Comparison of ENCODE assay signal across 25 cellular contexts in genomic region chr11:65604258-65604657, GRCh38. TPM values are rescaled to one million over a fixed set of nuclear protein-coding genes. Genes with fewer than 3 reads are reported as not detected.
DNase-seq lines count a peak whose midpoint lies in the region; ATAC-seq and TF ChIP-seq lines count a peak whose summit lies in the region.
"Had no signal": no experiment of that assay in that cellular context is flagged by ENCODE, and none has a peak within 500 bp of the region (broad histone marks: within the 10 kb centered on the region; RNA-seq: fewer than 3 reads in every experiment).

No MANE protein-coding gene starts in this region.

- peaks cover 100% of the 10 kb centered on the region for H3K36me3 ChIP-seq in neutrophil

- H3K27me3 Mint-ChIP-seq in stimulated activated naive CD8-positive, alpha-beta T cell treated with anti-CD3 and anti-CD28 coated beads, Interleukin-15, amount 100 ng/mL, for 72 hours, result no peaks in the 10 kb centered on the region
- no peaks in the 10 kb centered on the region for H3K27me3 Mint-ChIP-seq in activated B cell treated with CpG ODN at 0.5 μM for 24 hours

- H3K27ac Mint-ChIP-seq in stimulated activated naive CD8-positive, alpha-beta T cell treated with anti-CD3 and anti-CD28 coated beads, Interleukin-15, amount 100 ng/mL, for 72 hours, result peak overlapping the region; percentile 19 to 86
- H3K27ac Mint-ChIP-seq in activated B cell treated with CpG ODN at 0.5 μM for 24 hours, result peak overlapping the region; percentile 30

- peaks cover 6 to 9% of the 10 kb centered on the region in 2 experiments for H3K4me1 ChIP-seq in neutrophil (ENCODE audit: control insufficient read depth in 1 of 2, insufficient read depth in 1 of 2, low read depth in 1 of 2, low read length in 1 of 2)
- H3K4me1 ChIP-seq: SJSA1 had no signal

- intact Hi-C loops in activated B cell treated with CpG ODN at 0.5 μM for 24 hours (cut with micrococcal nuclease), result no loop called here

- H3K4me1 Mint-ChIP-seq in stimulated activated naive CD8-positive, alpha-beta T cell treated with anti-CD3 and anti-CD28 coated beads, Interleukin-15, amount 100 ng/mL, for 72 hours, result peaks cover 11% of the 10 kb centered on the region
- peaks cover 25% of the 10 kb centered on the region for H3K4me1 Mint-ChIP-seq in activated B cell treated with CpG ODN at 0.5 μM for 24 hours

- no peaks in the 10 kb centered on the region for H3K9me3 ChIP-seq in neutrophil
- H3K9me3 ChIP-seq: SJSA1 had no signal

- H3K36me3 Mint-ChIP-seq in activated B cell treated with CpG ODN at 0.5 μM for 24 hours (ENCODE audit: low read depth), result peaks cover 73% of the 10 kb centered on the region

- H3K9me3 Mint-ChIP-seq in stimulated activated naive CD8-positive, alpha-beta T cell treated with anti-CD3 and anti-CD28 coated beads, Interleukin-15, amount 100 ng/mL, for 72 hours, result no peaks in the 10 kb centered on the region
- H3K9me3 Mint-ChIP-seq in activated B cell treated with CpG ODN at 0.5 μM for 24 hours, result no peaks in the 10 kb centered on the region
- H3K9me3 Mint-ChIP-seq: CD8-positive, alpha-beta T cell had no signal

- no peak for ATAC-seq in stimulated activated naive CD8-positive, alpha-beta T cell treated with anti-CD3 and anti-CD28 coated beads, Interleukin-15, amount 100 ng/mL, for 72 hours
- no peak for ATAC-seq in stimulated activated naive CD8-positive, alpha-beta T cell treated with anti-CD3 and anti-CD28 coated beads, Interleukin-15, Interleukin-2, amounts not matched to agents 100 U/mL and 50 U/mL, for 24 hours
- ATAC-seq in activated B cell treated with CpG ODN at 0.5 μM for 24 hours (ENCODE audit: low read depth), result no peak
- ATAC-seq in HG03439 (IDR thresholded peaks at IDR 0.05; ENCODE audit: unreplicated experiment), result no peak
- ATAC-seq: CD8-positive, alpha-beta T cell; HCT116; K562 had no signal

- CTCF ChIA-PET in activated B cell treated with CpG ODN at 0.5 μM for 24 hours (lab: Charles Lee), result interaction anchor here (2.8 kb wide), 1 partner anchor 10 kb away, joined by 10 read pairs; no protein-coding TSS in a partner anchor

- POLR2A ChIA-PET in activated B cell treated with CpG ODN at 0.5 μM for 24 hours (lab: Charles Lee), result interaction anchor here (2.1 to 2.4 kb wide), 3 partner anchors 10 to 16 kb away, joined by 7 to 14 read pairs (median 8); partner anchors contain the start of genes MAP3K11 and PCNX3

- no peak for DNase-seq in stimulated activated naive CD8-positive, alpha-beta T cell treated with anti-CD3 and anti-CD28 coated beads, Interleukin-15, amount 100 ng/mL, for 72 hours
- no peak for DNase-seq in stimulated activated naive CD8-positive, alpha-beta T cell treated with anti-CD3 and anti-CD28 coated beads, Interleukin-15, Interleukin-2, amounts not matched to agents 100 U/mL and 50 U/mL, for 24 hours
- DNase-seq in activated B cell treated with CpG ODN at 0.5 μM for 24 hours (no peak), HPDE6-E6E7 (ENCODE audit: extremely low spot score) (no peak), foreskin melanocyte (no peak)
- DNase-seq: CD8-positive, alpha-beta T cell; DMS153; DND-41; Kasumi-1; NCI-H1092 treated with DMSO at 0.1 percent for 48 hours; NCI-H1436; NCI-H187; NCI-H2081 treated with DMSO at 0.1 percent for 48 hours; NCI-H2171; NCI-H345; NCI-H510A treated with DMSO at 0.1 percent for 48 hours; NCI-H774 had no signal

- TF ChIP-seq CTCF in activated B cell treated with CpG ODN at 0.5 μM for 24 hours (IDR thresholded peaks at IDR 0.05) (no peak), neutrophil (IDR thresholded peaks at IDR 0.05) (no peak)

- H3K27me3 ChIP-seq in neutrophil, result no peaks in the 10 kb centered on the region
- H3K27me3 ChIP-seq: SJSA1 had no signal

- no peak overlapping the region for H3K4me3 ChIP-seq in neutrophil (ENCODE audit: low read depth in 1 of 2, low read length in 1 of 2)
- H3K4me3 ChIP-seq: K562, SJSA1 had no signal

- H3K4me3 Mint-ChIP-seq in stimulated activated naive CD8-positive, alpha-beta T cell treated with anti-CD3 and anti-CD28 coated beads, Interleukin-15, amount 100 ng/mL, for 72 hours, result no peak overlapping the region
- H3K4me3 Mint-ChIP-seq in activated B cell treated with CpG ODN at 0.5 μM for 24 hours, result no peak overlapping the region
- H3K4me3 Mint-ChIP-seq: CD8-positive, alpha-beta T cell had no signal

- H3K27ac ChIP-seq in neutrophil, result peak overlapping the region; percentile 46
- H3K27ac ChIP-seq: C4-2B, SJSA1 had no signal

RNA-seq across cellular contexts. Expression of gene KCNK7, which starts 8.7 kb away (rescaled TPM):
- 1.0 and 1.1 TPM in 2 replicates for total RNA-seq in activated B cell treated with CpG ODN at 0.5 μM for 24 hours
- total RNA-seq: H4, HT1080 had no signal

RNA-seq across cellular contexts. Expression of gene MAP3K11, which starts 9.8 kb away (rescaled TPM):
- 72.1 and 89.6 TPM in 2 replicates for total RNA-seq in activated B cell treated with CpG ODN at 0.5 μM for 24 hours

RNA-seq across cellular contexts. Expression of gene PCNX3, which starts 11.3 kb away (rescaled TPM):
- 45.3 and 51.4 TPM in 2 replicates for total RNA-seq in activated B cell treated with CpG ODN at 0.5 μM for 24 hours

RNA-seq across cellular contexts. Expression of gene EHBP1L1, which starts 28.4 kb away (rescaled TPM):
- 143 and 163 TPM in 2 replicates for total RNA-seq in activated B cell treated with CpG ODN at 0.5 μM for 24 hours

RNA-seq across cellular contexts. Expression of gene FAM89B, which starts 31.9 kb away (rescaled TPM):
- 19.1 and 21.6 TPM in 2 replicates for total RNA-seq in activated B cell treated with CpG ODN at 0.5 μM for 24 hours
